8 cellular contexts compared by ENCODE assay signal in the genomic region with DNA sequence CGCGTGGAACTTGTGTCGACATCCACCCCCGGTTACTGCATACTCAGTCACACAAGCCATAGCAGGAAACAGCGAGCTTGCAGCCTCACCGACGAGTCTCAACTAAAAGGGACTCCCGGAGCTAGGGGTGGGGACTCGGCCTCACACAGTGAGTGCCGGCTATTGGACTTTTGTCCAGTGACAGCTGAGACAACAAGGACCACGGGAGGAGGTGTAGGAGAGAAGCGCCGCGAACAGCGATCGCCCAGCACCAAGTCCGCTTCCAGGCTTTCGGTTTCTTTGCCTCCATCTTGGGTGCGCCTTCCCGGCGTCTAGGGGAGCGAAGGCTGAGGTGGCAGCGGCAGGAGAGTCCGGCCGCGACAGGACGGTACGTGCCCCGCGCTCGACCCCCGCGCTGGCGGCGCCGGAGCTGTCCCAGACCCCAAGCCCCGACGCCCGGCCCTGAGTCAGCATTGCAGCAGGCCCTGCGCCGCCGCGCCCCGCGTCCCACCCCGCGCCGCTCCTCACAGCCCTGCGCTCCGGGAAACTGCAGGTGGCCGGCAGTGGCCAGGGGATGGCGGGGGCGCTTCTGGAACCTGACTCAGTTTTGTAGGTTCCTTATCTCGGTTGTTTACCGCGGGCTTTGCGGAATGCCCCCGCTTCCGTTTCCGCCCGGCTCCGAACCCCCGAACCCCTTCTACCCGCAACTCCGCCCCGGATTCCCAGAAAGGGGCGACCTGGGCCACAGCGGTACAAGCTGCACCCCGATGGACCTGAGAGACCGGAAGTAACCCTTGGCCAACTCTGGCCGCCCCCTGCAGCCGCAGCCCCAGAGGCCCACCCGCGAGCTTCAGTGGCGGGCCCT. TPM values are rescaled to one million over a fixed set of nuclear protein-coding genes. Genes with fewer than 3 reads are reported as not detected.
DNase-seq lines count a peak whose midpoint lies in the region; ATAC-seq, FAIRE-seq and TF ChIP-seq lines count a peak whose summit lies in the region.

A gene (plus strand): TSS at position 50 of the 844 bp plus-strand sequence. CDS start 13,702 bp downstream, outside the sequence.

- peak; percentile 43 for DNase-seq in NCI-H82 (lab: John Stamatoyannopoulos, UW)
- no peak for DNase-seq in NCI-H82 treated with DMSO at 0.1 percent for 48 hours (lab: John Stamatoyannopoulos, UW; ENCODE audit: unreplicated experiment)
- peak; percentile 17 for DNase-seq in NCI-H2171 (lab: John Stamatoyannopoulos, UW)
- peak; percentile 46 to 70 (median 56) for DNase-seq in activated CD4-positive, CD25-positive, alpha-beta regulatory T cell (lab: John Stamatoyannopoulos, UW)
- DNase-seq in central memory CD4-positive, alpha-beta T cell, result peak; percentile 83
- peak; percentile 94 for DNase-seq in kidney
- DNase-seq in stimulated activated CD4-positive, alpha-beta T cell treated with anti-CD3 and anti-CD28 coated beads, Interleukin-15, amount 100 ng/mL, for 1 hour (ENCODE audit: low read depth in 1 of 2, low spot score in 1 of 2), result peak; percentile 58 to 63

- H3K4me3 ChIP-seq in kidney (ENCODE audit: low read length in 2 of 2), result peak within 1 kb of the TSS; percentile 76 to 87

- H3K4me1 ChIP-seq in kidney (ENCODE audit: control insufficient read depth in 1 of 2, insufficient read depth in 1 of 2, low read depth in 1 of 2, low read length in 2 of 2), result peaks cover 4 to 9% of the 10 kb centered on the region in 2 donors

- ATAC-seq in HG02981 (IDR thresholded peaks at IDR 0.05; ENCODE audit: unreplicated experiment), result peak; percentile 25

- no peaks in the 10 kb centered on the region for H3K9me3 ChIP-seq in kidney (ENCODE audit: control insufficient read depth in 1 of 2, low read length in 2 of 2)

- H3K9ac ChIP-seq in kidney (ENCODE audit: low read length in 2 of 2), result peak within 1 kb of the TSS; percentile 57 to 87

- no peak for FAIRE-seq in kidney (lab: Jason Lieb, UNC)

- H3K36me3 ChIP-seq in kidney (ENCODE audit: control insufficient read depth in 1 of 2, insufficient read depth in 2 of 2, low read length in 2 of 2), result no peaks in the 10 kb centered on the region

- intact Hi-C loops in kidney (cut with DNase I), result no loop called here

- TF ChIP-seq CTCF in kidney (IDR thresholded peaks at IDR 0.05; ENCODE audit: borderline replicate concordance, extremely low read depth, insufficient read depth), result no peak

- H3K27ac ChIP-seq in kidney (ENCODE audit: low read depth in 2 of 2, low read length in 2 of 2), result peak within 1 kb of the TSS; percentile 99

RNA-seq across cellular contexts. Expression of the gene that starts here (rescaled TPM):
- 263 TPM for total RNA-seq in kidney
- 47.2 TPM for polyA plus RNA-seq in kidney (ENCODE audit: insufficient read depth, low read depth, low replicate concordance)
